In the genomic region with DNA sequence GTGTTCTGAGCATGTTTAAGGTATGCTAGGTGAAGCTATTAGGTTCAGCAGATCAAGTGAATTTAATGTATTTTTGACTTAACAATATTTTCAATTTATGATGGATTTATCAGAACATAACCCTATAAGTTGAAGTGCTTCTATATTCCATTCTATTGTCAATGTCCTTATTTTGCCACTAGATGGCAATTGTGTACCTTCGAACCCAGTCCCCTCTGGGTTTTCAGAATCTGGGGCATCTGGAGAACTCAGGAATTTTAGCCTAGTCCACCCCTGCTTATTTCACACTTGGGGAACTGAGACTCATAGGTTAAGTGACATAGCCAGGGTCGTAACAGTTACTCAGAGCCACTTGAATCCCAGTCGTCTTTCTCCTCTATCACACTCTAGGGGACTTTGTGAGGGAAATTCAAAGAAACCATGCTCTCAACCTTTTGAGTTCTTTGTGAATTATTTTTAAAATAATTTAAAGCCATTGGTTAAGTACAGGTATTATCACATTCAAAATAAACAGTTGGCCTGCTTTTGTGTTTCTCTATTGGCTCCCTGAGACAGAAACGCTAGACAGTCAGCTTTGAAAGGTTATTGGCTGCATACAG, we compare ENCODE assay signal across 8 cellular contexts.
DNase-seq lines count a peak whose midpoint lies in the region; ATAC-seq and TF ChIP-seq lines count a peak whose summit lies in the region.

No MANE protein-coding gene starts in this region.

- H3K27ac Mint-ChIP-seq in nephron, result peak overlapping the region in 1 of 3 experiments; percentile 18

- H3K4me1 Mint-ChIP-seq in nephron, result peaks cover 17% of the 10 kb centered on the region

- no peak overlapping the region for H3K4me3 ChIP-seq in Peyer's patch
- no peak overlapping the region for H3K4me3 ChIP-seq in esophagus squamous epithelium

- no peaks in the 10 kb centered on the region for H3K9me3 Mint-ChIP-seq in nephron

- no peaks in the 10 kb centered on the region for H3K27me3 Mint-ChIP-seq in nephron (ENCODE audit: low read depth)

- no peak overlapping the region for H3K4me3 Mint-ChIP-seq in nephron

- peak in 4 of 6 experiments; percentile 50 to 82 (median 77) for TF ChIP-seq CTCF in Peyer's patch (IDR thresholded peaks at IDR 0.05)
- peak; percentile 27 to 75 (median 58) for TF ChIP-seq CTCF in esophagus squamous epithelium (IDR thresholded peaks at IDR 0.05)
- peak; percentile 73 to 95 (median 85) for TF ChIP-seq CTCF in nephron (IDR thresholded peaks at IDR 0.05; ENCODE audit: unreplicated experiment in 3 of 3)

- H3K9me3 ChIP-seq in Peyer's patch, result no peaks in the 10 kb centered on the region
- H3K9me3 ChIP-seq in esophagus squamous epithelium, result no peaks in the 10 kb centered on the region

- H3K27ac ChIP-seq in Peyer's patch (no peak overlapping the region), esophagus squamous epithelium (no peak overlapping the region)

- DNase-seq in DMS53 treated with DMSO at 0.1 percent for 48 hours (lab: John Stamatoyannopoulos, UW; ENCODE audit: unreplicated experiment), result peak; percentile 25
- DNase-seq in Peyer's patch, result no peak
- DNase-seq in esophagus squamous epithelium (lab: John Stamatoyannopoulos, UW), result no peak
- DNase-seq in activated CD8-positive, alpha-beta memory T cell treated with anti-CD3 and anti-CD28 coated beads, Interleukin-2, amount 50 U/mL, for 4 hours, result no peak
- DNase-seq in KG1 (lab: John Stamatoyannopoulos, UW), result no peak

- H3K27me3 ChIP-seq in Peyer's patch, result no peaks in the 10 kb centered on the region
- H3K27me3 ChIP-seq in esophagus squamous epithelium, result no peaks in the 10 kb centered on the region

- intact Hi-C loops in esophagus squamous epithelium (cut with DNase I), result no loop called here

- ATAC-seq in HG03442 (IDR thresholded peaks at IDR 0.05; ENCODE audit: unreplicated experiment) (peak; percentile 45), GM21515 (IDR thresholded peaks at IDR 0.05; ENCODE audit: unreplicated experiment) (no peak)

- TF ChIP-seq POLR2A in Peyer's patch (IDR thresholded peaks at IDR 0.05) (no peak), esophagus squamous epithelium (IDR thresholded peaks at IDR 0.05) (no peak)

- H3K4me1 ChIP-seq in Peyer's patch (no peaks in the 10 kb centered on the region), esophagus squamous epithelium (no peaks in the 10 kb centered on the region)

- H3K36me3 ChIP-seq in Peyer's patch (no peaks in the 10 kb centered on the region), esophagus squamous epithelium (peaks cover 0 to 3% (median 0%) of the 10 kb centered on the region in 3 donors)

- H3K36me3 Mint-ChIP-seq in nephron (ENCODE audit: low read depth), result peaks cover 1% of the 10 kb centered on the region

- WGBS in esophagus squamous epithelium, 2 donors, result 53 to 60% methylated on average over 4 of the region's 4 CpGs
